ENCODE assay signal across 28 cellular contexts in the genomic region with DNA sequence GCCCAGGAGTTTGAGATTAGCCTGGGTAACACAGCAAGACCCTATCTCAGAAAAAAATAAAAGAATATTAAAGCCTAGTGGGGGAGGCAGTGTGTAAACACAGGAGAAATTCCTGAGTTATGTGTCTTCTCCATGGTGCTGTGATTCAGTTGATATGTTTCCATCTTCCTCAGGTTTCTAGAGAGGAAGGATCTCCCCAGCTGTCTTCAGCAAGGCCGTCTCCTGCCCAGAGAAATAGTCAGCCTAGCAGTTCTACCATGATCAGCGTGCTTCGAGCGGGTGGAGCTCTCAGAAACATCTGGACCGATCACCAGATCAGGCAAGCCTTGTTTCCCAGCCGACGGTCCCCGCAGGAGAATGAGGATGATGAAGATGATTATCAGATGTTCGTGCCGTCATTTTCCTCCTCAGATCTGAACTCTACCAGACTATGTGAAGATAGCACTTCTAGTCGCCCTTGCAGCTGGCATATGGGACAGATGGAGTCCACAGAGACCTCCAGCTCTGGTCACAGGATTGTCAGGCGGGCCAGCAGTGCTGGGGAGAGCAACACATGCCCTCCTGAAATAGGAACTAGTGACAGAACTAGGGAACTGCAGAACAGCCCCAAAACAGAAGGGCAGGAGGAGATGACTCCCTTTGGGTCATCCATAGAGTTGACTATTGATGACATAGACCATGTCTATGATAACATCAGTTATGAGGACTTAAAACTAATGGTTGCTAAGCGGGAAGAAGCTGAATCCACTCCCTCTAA. TPM values are rescaled to one million over a fixed set of nuclear protein-coding genes. Genes with fewer than 3 reads are reported as not detected.
A peak's percentile ranks its signal among the peaks of the same experiment; 100 is the strongest.
DNase-seq lines count a peak whose midpoint lies in the region; ATAC-seq and TF ChIP-seq lines count a peak whose summit lies in the region.
"Had no signal": no experiment of that assay in that cellular context is flagged by ENCODE, and none has a peak within 500 bp of the region (broad histone marks: within the 10 kb centered on the region; RNA-seq: fewer than 3 reads in every experiment).

No MANE protein-coding gene starts in this region.

- POLR2A ChIA-PET in PC-3 (lab: Charles Lee; ENCODE audit: unreplicated experiment): no interaction called here

- no peak overlapping the region for H2AFZ ChIP-seq in PC-3 (ENCODE audit: low read length)
- H2AFZ ChIP-seq: hepatocyte had no signal

- no peaks in the 10 kb centered on the region for H3K27me3 ChIP-seq in PC-3 (ENCODE audit: low read length)
- H3K27me3 ChIP-seq: hepatocyte, uterus had no signal

- no peaks in the 10 kb centered on the region for H3F3A ChIP-seq in PC-3 (ENCODE audit: low read length, unreplicated experiment)

- no peak overlapping the region for H3K4me3 Mint-ChIP-seq in stimulated activated naive B cell treated with anti-CD40 and anti-IgM and Interleukin-4, amounts not matched to agents 10 μg/mL and 1 μg/mL and 100 μg/mL, for 72 hours
- H3K4me3 Mint-ChIP-seq: immature natural killer cell; neural crest cell; stimulated activated effector memory CD8-positive, alpha-beta T cell treated with anti-CD3 and anti-CD28 coated beads, Interleukin-12 subunit alpha, Interleukin-12 subunit beta, amount 100 ng/mL, for 72 hours had no signal

- no peaks in the 10 kb centered on the region for H3K9me3 Mint-ChIP-seq in stimulated activated naive B cell treated with anti-CD40 and anti-IgM and Interleukin-4, amounts not matched to agents 10 μg/mL and 1 μg/mL and 100 μg/mL, for 72 hours
- H3K9me3 Mint-ChIP-seq: immature natural killer cell; neural crest cell; stimulated activated effector memory CD8-positive, alpha-beta T cell treated with anti-CD3 and anti-CD28 coated beads, Interleukin-12 subunit alpha, Interleukin-12 subunit beta, amount 100 ng/mL, for 72 hours had no signal

- no TSS peak for BruUV-seq in PC-3 (replicated peaks; lab: Mats Ljungman, UMichigan)

- intact Hi-C loops in PC-3 (cut with micrococcal nuclease): no loop called here

- no peak overlapping the region for H3K9ac ChIP-seq in PC-3 (ENCODE audit: low read length)

- H3K4me2 ChIP-seq in PC-3 (ENCODE audit: low read length): no peak overlapping the region
- H3K4me2 ChIP-seq: hepatocyte had no signal

- H3K27ac Mint-ChIP-seq in stimulated activated naive B cell treated with anti-CD40 and anti-IgM and Interleukin-4, amounts not matched to agents 10 μg/mL and 1 μg/mL and 100 μg/mL, for 72 hours: peak overlapping the region; percentile 6
- H3K27ac Mint-ChIP-seq: immature natural killer cell; progenitor cell of endocrine pancreas; stimulated activated effector memory CD8-positive, alpha-beta T cell treated with anti-CD3 and anti-CD28 coated beads, Interleukin-12 subunit alpha, Interleukin-12 subunit beta, amount 100 ng/mL, for 72 hours had no signal

- peaks cover 6 to 10% of the 10 kb centered on the region in 2 donors for H3K4me1 Mint-ChIP-seq in stimulated activated naive B cell treated with anti-CD40 and anti-IgM and Interleukin-4, amounts not matched to agents 10 μg/mL and 1 μg/mL and 100 μg/mL, for 72 hours
- H3K4me1 Mint-ChIP-seq: immature natural killer cell; neural crest cell; stimulated activated effector memory CD8-positive, alpha-beta T cell treated with anti-CD3 and anti-CD28 coated beads, Interleukin-12 subunit alpha, Interleukin-12 subunit beta, amount 100 ng/mL, for 72 hours had no signal

- CTCF ChIA-PET in PC-3 (lab: Charles Lee): no interaction called here

- H3K27me3 Mint-ChIP-seq in stimulated activated naive B cell treated with anti-CD40 and anti-IgM and Interleukin-4, amounts not matched to agents 10 μg/mL and 1 μg/mL and 100 μg/mL, for 72 hours: no peaks in the 10 kb centered on the region
- H3K27me3 Mint-ChIP-seq: progenitor cell of endocrine pancreas had no signal

- no peaks in the 10 kb centered on the region for H3K9me2 ChIP-seq in PC-3 (replicated peaks; ENCODE audit: low read length)

- H3K36me3 Mint-ChIP-seq in stimulated activated naive B cell treated with anti-CD40 and anti-IgM and Interleukin-4, amounts not matched to agents 10 μg/mL and 1 μg/mL and 100 μg/mL, for 72 hours: peaks cover 33 to 53% of the 10 kb centered on the region in 2 donors
- H3K36me3 Mint-ChIP-seq: immature natural killer cell had no signal

- peaks cover 9% of the 10 kb centered on the region; the same call in 1 of the 2 replicates for H3K4me1 ChIP-seq in PC-3 (ENCODE audit: insufficient read depth, low read length)
- H3K4me1 ChIP-seq: BE2C, uterus had no signal

- H3K27ac ChIP-seq in PC-3 (ENCODE audit: low read length): no peak overlapping the region
- H3K27ac ChIP-seq: hepatocyte, skin epidermis, uterus had no signal

- H3K9me3 ChIP-seq in PC-3 (ENCODE audit: low read length): no peaks in the 10 kb centered on the region
- H3K9me3 ChIP-seq: BE2C, Caco-2, uterus had no signal

- DNase-seq in EL (peak; percentile 47), PC-3 (peak; percentile 9), foreskin fibroblast (peak; percentile 32 to 55), NCI-H345 treated with DMSO at 0.1 percent for 48 hours (lab: John Stamatoyannopoulos, UW; ENCODE audit: unreplicated experiment) (no peak), RKO (ENCODE audit: low spot score) (no peak)
- DNase-seq in stimulated activated naive B cell treated with anti-CD40 and anti-IgM and Interleukin-4, amounts not matched to agents 10 μg/mL and 1 μg/mL and 100 μg/mL, for 72 hours: no peak
- DNase-seq: activated CD4-positive, alpha-beta T cell treated with anti-CD3 and anti-CD28 coated beads for 4 hours; activated naive CD4-positive, alpha-beta T cell treated with Interleukin-2 at 50 U/mL for 16 hours; activated T-cell treated with anti-CD3 and anti-CD28 coated beads, Interleukin-2, amount 50 U/mL, for 48 hours; BE2C; Caco-2; DMS79 treated with DMSO at 0.1 percent for 48 hours; immature natural killer cell; left ventricle myocardium superior; MV-4-11; NCI-H1694 treated with DMSO at 0.1 percent for 48 hours; NCI-H774; OCI-M1; SHP77; stimulated activated CD4-positive, alpha-beta T cell treated with anti-CD3 and anti-CD28 coated beads, Interleukin-2, amount 100 ng/mL, for 24 hours; T-helper 1 cell; uterus had no signal

- H3K4me3 ChIP-seq in PC-3 (ENCODE audit: low read length) (no peak overlapping the region), foreskin fibroblast (ENCODE audit: low read depth in 1 of 2, low read length in 2 of 2) (no peak overlapping the region)
- H3K4me3 ChIP-seq: hepatocyte, skin epidermis, uterus had no signal

- ATAC-seq in PC-3: no peak; the same call in 1 of the 2 replicates
- ATAC-seq in stimulated activated naive B cell treated with anti-CD40 and anti-IgM and Interleukin-4, amounts not matched to agents 10 μg/mL and 1 μg/mL and 100 μg/mL, for 72 hours (replicated peaks): no peak
- no peak for ATAC-seq in HG03159 (IDR thresholded peaks at IDR 0.05; ENCODE audit: unreplicated experiment)
- ATAC-seq: left ventricle myocardium superior; stimulated activated effector memory CD8-positive, alpha-beta T cell treated with anti-CD3 and anti-CD28 coated beads, Interleukin-12 subunit alpha, Interleukin-12 subunit beta, amount 100 ng/mL, for 72 hours had no signal

- no peaks in the 10 kb centered on the region for H3K36me3 ChIP-seq in PC-3 (ENCODE audit: low read depth, low read length)
- H3K36me3 ChIP-seq: BE2C, uterus had no signal

- H3K79me2 ChIP-seq in PC-3 (ENCODE audit: low read length): no peaks in the 10 kb centered on the region
- H3K79me2 ChIP-seq: hepatocyte had no signal

- no peak for TF ChIP-seq CTCF in PC-3 (conservative IDR thresholded peaks at IDR 0.05; ENCODE audit: low read depth, low read length)
- TF ChIP-seq CTCF in foreskin fibroblast (IDR thresholded peaks at IDR 0.05; ENCODE audit: low read depth, low read length): no peak

- H4K20me1 ChIP-seq in PC-3 (ENCODE audit: low read length): no peaks in the 10 kb centered on the region

RNA-seq across cellular contexts. Expression of a gene that starts 34.9 kb away (rescaled TPM):
- 11.9 and 17.5 TPM in 2 replicates for total RNA-seq in PC-3 (2014; rRNA removed)

Comparison
In these comparisons a context has a peak if more than half of its experiments do, and no peak if none do; other contexts are left out.
1. DNase-seq: peak in EL (single experiment), PC-3 (single experiment) and foreskin fibroblast (2 of 2); none in stimulated activated naive B cell treated with anti-CD40 and anti-IgM and Interleukin-4, amounts not matched to agents 10 μg/mL and 1 μg/mL and 100 μg/mL, for 72 hours (single experiment), NCI-H345 treated with DMSO at 0.1 percent for 48 hours (single experiment) and RKO (single experiment).